8 cellular contexts compared by ENCODE assay signal in genomic region chr10:43229208-43230061, GRCh38. TPM values are rescaled to one million over a fixed set of nuclear protein-coding genes. Genes with fewer than 3 reads are reported as not detected.
DNase-seq lines count a peak whose midpoint lies in the region; ATAC-seq, FAIRE-seq and TF ChIP-seq lines count a peak whose summit lies in the region.

No MANE protein-coding gene starts in this region.

- H3K36me3 ChIP-seq in mammary epithelial cell (ENCODE audit: insufficient read depth, low read length), result no peaks in the 10 kb centered on the region
- H3K36me3 ChIP-seq in mesenchymal stem cell (ENCODE audit: control insufficient read depth in 1 of 2, insufficient read depth in 2 of 2, low read depth in 1 of 2, low read length in 2 of 2), result no peaks in the 10 kb centered on the region
- no peaks in the 10 kb centered on the region for H3K36me3 ChIP-seq in thyroid gland

- H3K4me2 ChIP-seq in mammary epithelial cell (ENCODE audit: insufficient read depth, low read depth, low read length) (peak overlapping the region; percentile 71), mesenchymal stem cell (ENCODE audit: low read length, poor library complexity, severe bottlenecking) (peak overlapping the region; percentile 50)

- no peak for FAIRE-seq in frontal cortex (lab: Jason Lieb, UNC)

- H3K4ac ChIP-seq in mesenchymal stem cell (ENCODE audit: low read depth in 1 of 2, low read length in 2 of 2), result no peak overlapping the region

- H3K27me3 ChIP-seq in mammary epithelial cell (ENCODE audit: insufficient read depth, low read length) (peaks cover 12% of the 10 kb centered on the region), mesenchymal stem cell (ENCODE audit: control insufficient read depth in 1 of 2, insufficient read depth in 1 of 2, low read length in 2 of 2) (peaks cover 77 to 82% of the 10 kb centered on the region in 2 experiments), thyroid gland (no peaks in the 10 kb centered on the region)

- dilution Hi-C loops in mammary epithelial cell (cut with HindIII; ENCODE audit: low sequenced_read_pairs), result no loop called here

- H2BK120ac ChIP-seq in mesenchymal stem cell (ENCODE audit: low read depth, low read length), result no peak overlapping the region

- no peak overlapping the region for H4K8ac ChIP-seq in mesenchymal stem cell (ENCODE audit: low read length)

- no peaks in the 10 kb centered on the region for H3K79me2 ChIP-seq in mammary epithelial cell (ENCODE audit: insufficient read depth, low read length)

- no peak overlapping the region for H2BK5ac ChIP-seq in mesenchymal stem cell (ENCODE audit: low read depth, low read length, poor library complexity, severe bottlenecking)

- peak overlapping the region in 2 of 3 experiments; percentile 17 to 27 for H3K4me3 ChIP-seq in mammary epithelial cell (replicated peaks in 1 of 3; ENCODE audit: insufficient read depth in 1 of 3, low read depth in 2 of 3, low read length in 3 of 3)
- H3K4me3 ChIP-seq in mesenchymal stem cell (ENCODE audit: insufficient read depth in 1 of 2, low read depth in 1 of 2, low read length in 2 of 2), result peak overlapping the region in 1 of 2 experiments; percentile 36
- H3K4me3 ChIP-seq in thyroid gland (replicated peaks in 1 of 3), result peak overlapping the region in 2 of 3 donors; percentile 7 to 56

- H3K9ac ChIP-seq in mammary epithelial cell (ENCODE audit: insufficient read depth, low read length), result no peak overlapping the region
- H3K9ac ChIP-seq in mesenchymal stem cell (ENCODE audit: low read length), result no peak overlapping the region

- WGBS in mammary epithelial cell (ENCODE audit: low coverage, missing lambda C conversion rate), result 22% methylated on average over 13 of the region's 99 CpGs
- 1% methylated on average over 97 of the region's 99 CpGs for WGBS in mesenchymal stem cell
- WGBS in thyroid gland, 2 donors, result 2% methylated on average over 39 of the region's 99 CpGs; no CpG with 5 or more reads in 1 of the 2 donors

- H3K27ac ChIP-seq in mammary epithelial cell (ENCODE audit: insufficient read depth, low read depth, low read length) (no peak overlapping the region), mesenchymal stem cell (ENCODE audit: low read length, poor library complexity, severe bottlenecking) (no peak overlapping the region), thyroid gland (no peak overlapping the region)

- H4K20me1 ChIP-seq in mammary epithelial cell (ENCODE audit: insufficient read depth, low read length), result no peaks in the 10 kb centered on the region

- ATAC-seq in GM21367 (IDR thresholded peaks at IDR 0.05; ENCODE audit: unreplicated experiment), result no peak

- intact Hi-C loops in mammary epithelial cell (cut with micrococcal nuclease) (no loop called here), thyroid gland (cut with DNase I) (no loop called here)

- DNase-seq in 8988T, result peak; percentile 72
- peak in 3 of 5 donors; percentile 16 to 27 (median 22) for DNase-seq in T-helper 1 cell
- DNase-seq in mammary epithelial cell, result no peak
- DNase-seq in mesenchymal stem cell, result no peak
- DNase-seq in thyroid gland, result peak; percentile 50 to 52
- DNase-seq in NCI-H187 treated with DMSO at 0.1 percent for 48 hours (lab: John Stamatoyannopoulos, UW), result no peak
- DNase-seq in frontal cortex (ENCODE audit: low spot score in 2 of 2), result no peak

- H3K4me1 ChIP-seq in mammary epithelial cell (ENCODE audit: insufficient read depth, low read length), result peaks cover 4% of the 10 kb centered on the region
- H3K4me1 ChIP-seq in mesenchymal stem cell (ENCODE audit: control insufficient read depth, insufficient read depth, low read depth, low read length), result peaks cover 17% of the 10 kb centered on the region
- peaks cover 6 to 17% of the 10 kb centered on the region in 2 donors for H3K4me1 ChIP-seq in thyroid gland

- no peaks in the 10 kb centered on the region for H3K79me1 ChIP-seq in mesenchymal stem cell (replicated peaks; ENCODE audit: low read length, poor library complexity, severe bottlenecking)

- no TSS peak for BruUV-seq in mammary epithelial cell (replicated peaks; lab: Mats Ljungman, UMichigan)

- CTCF ChIA-PET in mammary epithelial cell (lab: Charles Lee; ENCODE audit: low non-redundant PET), result no interaction called here

- H2AFZ ChIP-seq in mammary epithelial cell (ENCODE audit: low read depth, low read length) (peak overlapping the region; percentile 50), mesenchymal stem cell (ENCODE audit: low read depth, low read length) (no peak overlapping the region)

- H3K14ac ChIP-seq in mesenchymal stem cell (ENCODE audit: low read length in 2 of 2), result no peak overlapping the region

- H3K23ac ChIP-seq in mesenchymal stem cell (ENCODE audit: low read length in 2 of 2), result no peak overlapping the region

- H4K91ac ChIP-seq in mesenchymal stem cell (ENCODE audit: low read length), result no peak overlapping the region

- TF ChIP-seq POLR2A in thyroid gland (IDR thresholded peaks at IDR 0.05), result no peak

- no peak overlapping the region for H3K18ac ChIP-seq in mesenchymal stem cell (ENCODE audit: low read depth in 1 of 2, low read length in 2 of 2)

- TF ChIP-seq CTCF in mammary epithelial cell (conservative IDR thresholded peaks at IDR 0.05 in 1 of 2, IDR thresholded peaks at IDR 0.05 in 1 of 2; ENCODE audit: extremely low read depth in 1 of 2, insufficient read depth in 1 of 2, low read depth in 1 of 2, low read length in 2 of 2) (no peak), thyroid gland (IDR thresholded peaks at IDR 0.05) (peak in 1 of 6 experiments; percentile 24)

- in situ Hi-C loops in mammary epithelial cell (cut with MboI; ENCODE audit: low sequenced_read_pairs in 2 of 2), result no loop called here

- H2AK5ac ChIP-seq in mesenchymal stem cell (ENCODE audit: low read length, severe bottlenecking), result no peak overlapping the region

- no peak overlapping the region for H2BK12ac ChIP-seq in mesenchymal stem cell (ENCODE audit: low read length in 2 of 2)

- no peak overlapping the region for H2BK15ac ChIP-seq in mesenchymal stem cell (ENCODE audit: low read depth, poor library complexity, severe bottlenecking)

- no peaks in the 10 kb centered on the region for H3K9me3 ChIP-seq in mammary epithelial cell (replicated peaks; ENCODE audit: insufficient read depth, low read length)
- H3K9me3 ChIP-seq in mesenchymal stem cell (ENCODE audit: control insufficient read depth, low read length), result no peaks in the 10 kb centered on the region
- no peaks in the 10 kb centered on the region for H3K9me3 ChIP-seq in thyroid gland

RNA-seq across cellular contexts. Expression of gene RASGEF1A, which starts 37.4 kb away (rescaled TPM):
- 1 to 10 TPM in 1 of 2 donors, not detected in 1; 4.7 TPM for total RNA-seq in mammary epithelial cell
- 0.79 TPM for polyA plus RNA-seq in mammary epithelial cell
- polyA minus RNA-seq in mammary epithelial cell, result not detected
- polyA plus RNA-seq in mesenchymal stem cell (2013, experiment 1 of 2), result 1.4 TPM
- polyA plus RNA-seq in mesenchymal stem cell (2013, experiment 2 of 2), result 1.3 TPM
- total RNA-seq in thyroid gland, result 1 to 10 TPM; 1.2 to 3.0 (median 2.0) TPM
- 11.4 TPM for total RNA-seq in frontal cortex

Comparison
In these comparisons a context has a peak if more than half of its experiments do, and no peak if none do; other contexts are left out.
1. DNase-seq: peak in 8988T (single experiment), T-helper 1 cell (3 of 5) and thyroid gland (2 of 2); none in mammary epithelial cell (single experiment), mesenchymal stem cell (single experiment), NCI-H187 treated with DMSO at 0.1 percent for 48 hours (single experiment) and frontal cortex (0 of 2).